31 cellular contexts compared by ENCODE assay signal in genomic region chr17:8896087-8896486, GRCh38. TPM values are rescaled to one million over a fixed set of nuclear protein-coding genes. Genes with fewer than 3 reads are reported as not detected.
DNase-seq lines count a peak whose midpoint lies in the region; ATAC-seq and TF ChIP-seq lines count a peak whose summit lies in the region.
"Had no signal": no experiment of that assay in that cellular context is flagged by ENCODE, and none has a peak within 500 bp of the region (broad histone marks: within the 10 kb centered on the region; RNA-seq: fewer than 3 reads in every experiment).

No MANE protein-coding gene starts in this region.

- peaks cover 48% of the 10 kb centered on the region for H3K36me3 Mint-ChIP-seq in CD4-positive, CD25-positive, alpha-beta regulatory T cell
- peaks cover 85% of the 10 kb centered on the region for H3K36me3 Mint-ChIP-seq in CD4-positive, alpha-beta T cell (ENCODE audit: low read depth)
- H3K36me3 Mint-ChIP-seq in memory B cell, result peaks cover 22% of the 10 kb centered on the region

- H3K4me3 ChIP-seq in CD4-positive, CD25-positive, alpha-beta regulatory T cell (ENCODE audit: low read depth, low read length), result no peak overlapping the region
- H3K4me3 ChIP-seq: GM12878, psoas muscle, thoracic aorta, uterus had no signal

- H3K4me1 Mint-ChIP-seq in CD4-positive, CD25-positive, alpha-beta regulatory T cell, result peaks cover 20 to 70% (median 59%) of the 10 kb centered on the region in 4 donors
- peaks cover 69% of the 10 kb centered on the region for H3K4me1 Mint-ChIP-seq in CD4-positive, alpha-beta T cell (ENCODE audit: low read depth)
- peaks cover 50% of the 10 kb centered on the region for H3K4me1 Mint-ChIP-seq in memory B cell

- H3K9me3 Mint-ChIP-seq in CD4-positive, CD25-positive, alpha-beta regulatory T cell, result peaks cover 0 to 3% (median 0%) of the 10 kb centered on the region in 7 donors
- H3K9me3 Mint-ChIP-seq in CD4-positive, alpha-beta T cell, result no peaks in the 10 kb centered on the region
- no peaks in the 10 kb centered on the region for H3K9me3 Mint-ChIP-seq in memory B cell
- H3K9me3 Mint-ChIP-seq: CD14-positive monocyte; stimulated activated naive CD8-positive, alpha-beta T cell treated with anti-CD3 and anti-CD28 coated beads, Interleukin-15, Interleukin-2, amounts not matched to agents 100 ng/mL and 50 ng/mL, for 24 hours had no signal

- H3K4me1 ChIP-seq in CD4-positive, CD25-positive, alpha-beta regulatory T cell (ENCODE audit: control insufficient read depth, insufficient read depth, low read length, poor library complexity, severe bottlenecking), result peaks cover 62% of the 10 kb centered on the region
- H3K4me1 ChIP-seq: psoas muscle, uterus had no signal

- H3K9me3 ChIP-seq in CD4-positive, CD25-positive, alpha-beta regulatory T cell (ENCODE audit: control insufficient read depth in 2 of 2, low read length in 2 of 2), result no peaks in the 10 kb centered on the region
- H3K9me3 ChIP-seq in CD4-positive, alpha-beta T cell (ENCODE audit: control insufficient read depth, low read length), result no peaks in the 10 kb centered on the region
- H3K9me3 ChIP-seq: psoas muscle, thoracic aorta, uterus had no signal

- POLR2A ChIA-PET in CD4-positive, alpha-beta T cell (lab: Charles Lee), result interaction anchor here (1.0 kb wide), 1 partner anchor 58 kb away, joined by 3 read pairs; no protein-coding TSS in a partner anchor

- no peaks in the 10 kb centered on the region for H3K27me3 Mint-ChIP-seq in CD4-positive, CD25-positive, alpha-beta regulatory T cell
- no peaks in the 10 kb centered on the region for H3K27me3 Mint-ChIP-seq in CD4-positive, alpha-beta T cell
- no peaks in the 10 kb centered on the region for H3K27me3 Mint-ChIP-seq in memory B cell
- H3K27me3 Mint-ChIP-seq: activated naive CD8-positive, alpha-beta T cell; stimulated activated naive CD8-positive, alpha-beta T cell treated with anti-CD3 and anti-CD28 coated beads, Interleukin-15, Interleukin-2, amounts not matched to agents 100 ng/mL and 50 ng/mL, for 24 hours had no signal

- H3K27ac Mint-ChIP-seq in CD4-positive, CD25-positive, alpha-beta regulatory T cell, result peak overlapping the region; percentile 60 to 95 (median 85)
- H3K27ac Mint-ChIP-seq in CD4-positive, alpha-beta T cell, result peak overlapping the region; percentile 93
- H3K27ac Mint-ChIP-seq in memory B cell, result peak overlapping the region; percentile 63

- peaks cover 67% of the 10 kb centered on the region for H3K36me3 ChIP-seq in CD4-positive, CD25-positive, alpha-beta regulatory T cell (ENCODE audit: control insufficient read depth, insufficient read depth, low read length)
- H3K36me3 ChIP-seq: thoracic aorta, uterus, WERI-Rb-1 had no signal

- intact Hi-C loops in CD4-positive, alpha-beta T cell (cut with DNase I, micrococcal nuclease), result loop anchor here (5.0 to 10.0 kb wide), 5 partner anchors 46 to 1864 kb away; partner anchors contain the start of genes RPL26 (in 1 of the 2) and SPDYE4 (in 1 of the 2)

- DNase-seq in CD4-positive, CD25-positive, alpha-beta regulatory T cell, result no peak
- DNase-seq in CD4-positive, alpha-beta T cell, result no peak
- DNase-seq in activated CD8-positive, alpha-beta memory T cell treated with anti-CD3 and anti-CD28 coated beads, Interleukin-2, amount 50 U/mL, for 4 hours, result peak; percentile 8
- DNase-seq in memory B cell (ENCODE audit: low spot score in 2 of 2) (no peak), NAMALWA (ENCODE audit: low spot score) (no peak), NCI-H2029 (lab: John Stamatoyannopoulos, UW) (no peak), NCI-H1092 treated with DMSO at 0.1 percent for 48 hours (lab: John Stamatoyannopoulos, UW) (no peak)
- DNase-seq: activated CD4-positive, alpha-beta T cell treated with anti-CD3 and anti-CD28 coated beads, Interleukin-2, amount 50 U/mL, for 4 hours; dermis blood vessel endothelial cell; EL; hypothalamus; KBM-7; mesenchymal stem cell; MM.1S; NCI-H1436 treated with DMSO at 0.1 percent for 48 hours; NCI-H2107; NCI-H446; nucleus accumbens; psoas muscle; stimulated activated CD4-positive, alpha-beta T cell treated with anti-CD3 and anti-CD28 coated beads, Interleukin-15, amount 100 ng/mL, for 24 hours; T-helper 9 cell; uterus; WERI-Rb-1 had no signal

- peak overlapping the region in 1 of 4 donors; percentile 26 for H3K4me3 Mint-ChIP-seq in CD4-positive, CD25-positive, alpha-beta regulatory T cell
- H3K4me3 Mint-ChIP-seq in CD4-positive, alpha-beta T cell, result no peak overlapping the region
- H3K4me3 Mint-ChIP-seq in memory B cell, result no peak overlapping the region
- H3K4me3 Mint-ChIP-seq: CD14-positive monocyte; stimulated activated naive CD8-positive, alpha-beta T cell treated with anti-CD3 and anti-CD28 coated beads, Interleukin-15, Interleukin-2, amounts not matched to agents 100 ng/mL and 50 ng/mL, for 24 hours had no signal

- H3K27me3 ChIP-seq in CD4-positive, CD25-positive, alpha-beta regulatory T cell (ENCODE audit: control insufficient read depth, insufficient read depth, low read length), result no peaks in the 10 kb centered on the region
- no peaks in the 10 kb centered on the region for H3K27me3 ChIP-seq in CD4-positive, alpha-beta T cell (ENCODE audit: control insufficient read depth, insufficient read depth, low read length)
- H3K27me3 ChIP-seq: uterus had no signal

- TF ChIP-seq CTCF in CD4-positive, alpha-beta T cell (IDR thresholded peaks at IDR 0.05), result no peak

- no peak for ATAC-seq in CD4-positive, CD25-positive, alpha-beta regulatory T cell (ENCODE audit: low read depth in 2 of 2)
- no peak for ATAC-seq in CD4-positive, alpha-beta T cell (ENCODE audit: poor library complexity)
- ATAC-seq in memory B cell (ENCODE audit: low read depth), result no peak
- ATAC-seq: GM12878, psoas muscle had no signal

- peak overlapping the region; percentile 26 for H3K27ac ChIP-seq in CD4-positive, CD25-positive, alpha-beta regulatory T cell (ENCODE audit: insufficient read depth, low read length, poor library complexity, severe bottlenecking)
- H3K27ac ChIP-seq in CD4-positive, alpha-beta T cell (ENCODE audit: low read depth, low read length), result no peak overlapping the region
- H3K27ac ChIP-seq: psoas muscle, RWPE1, thoracic aorta, uterus, WERI-Rb-1 had no signal

- CTCF ChIA-PET in CD4-positive, alpha-beta T cell (lab: Charles Lee), result interaction anchor here (2.2 to 2.5 kb wide), 2 partner anchors 102 to 107 kb away, joined by 6 to 16 read pairs; no protein-coding TSS in a partner anchor

RNA-seq across cellular contexts. Expression of gene PIK3R6, which starts 28.6 kb away (rescaled TPM):
- 1.1 TPM for total RNA-seq in CD4-positive, CD25-positive, alpha-beta regulatory T cell
- not detected for polyA plus RNA-seq in CD4-positive, CD25-positive, alpha-beta regulatory T cell
- total RNA-seq in CD4-positive, alpha-beta T cell, result under 1 TPM; 0.50 to 0.60 TPM
- total RNA-seq: astrocyte, dermis blood vessel endothelial cell, endothelial cell of umbilical vein had no signal
- polyA plus RNA-seq: endothelial cell of umbilical vein had no signal
